ENCODE assay signal across 1 cellular context in genomic region chr15:58047149-58047548, GRCh38.
TF ChIP-seq lines count a peak whose summit lies in the region.

No MANE protein-coding gene starts in this region.

TF ChIP-seq in A549, 52 proteins besides CTCF, POLR2A, EP300 and RAD21 (continued from another document):
- no peak for TF ChIP-seq JUN (IDR thresholded peaks at IDR 0.05)
- TF ChIP-seq KDM1A (IDR thresholded peaks at IDR 0.05; ENCODE audit: low read depth) = no peak
- no peak for TF ChIP-seq ZFP36 (IDR thresholded peaks at IDR 0.05; ENCODE audit: borderline replicate concordance, partially characterized antibody)
- TF ChIP-seq E2F6 (IDR thresholded peaks at IDR 0.05; ENCODE audit: borderline replicate concordance, low read depth) = no peak
- no peak for TF ChIP-seq HOXB5 (CRISPR knock-in tag; IDR thresholded peaks at IDR 0.05)
- no peak for TF ChIP-seq POLR2AphosphoS2 (conservative IDR thresholded peaks at IDR 0.05; ENCODE audit: low read length)
